Comparison of ENCODE assay signal across 8 cellular contexts in genomic region chr20:25076731-25077609, GRCh38. TPM values are rescaled to one million over a fixed set of nuclear protein-coding genes. Genes with fewer than 3 reads are reported as not detected.
A peak's percentile ranks its signal among the peaks of the same experiment; 100 is the strongest.
DNase-seq lines count a peak whose midpoint lies in the region; ATAC-seq and TF ChIP-seq lines count a peak whose summit lies in the region.

No MANE protein-coding gene starts in this region.

- no peaks in the 10 kb centered on the region for H4K20me1 ChIP-seq in DOHH2 (ENCODE audit: control insufficient read depth, insufficient read depth, low read depth, low read length)

- TF ChIP-seq CTCF in DOHH2 (IDR thresholded peaks at IDR 0.05; ENCODE audit: low read depth, low read length, poor library complexity, severe bottlenecking), result peak; percentile 29
- TF ChIP-seq CTCF in fibroblast of the aortic adventitia (IDR thresholded peaks at IDR 0.05; ENCODE audit: insufficient read depth, low read length), result peak; percentile 33

- ATAC-seq in GM21723 (IDR thresholded peaks at IDR 0.05; ENCODE audit: unreplicated experiment) (no peak), GM21390 (IDR thresholded peaks at IDR 0.05; ENCODE audit: unreplicated experiment) (no peak)

- H3K36me3 ChIP-seq in DOHH2 (ENCODE audit: control insufficient read depth, low read length), result no peaks in the 10 kb centered on the region

- no peak overlapping the region for H3K27ac ChIP-seq in DOHH2 (ENCODE audit: low read depth, low read length)

- H3K4me2 ChIP-seq in DOHH2 (ENCODE audit: low read length), result no peak overlapping the region

- H3K9me2 ChIP-seq in DOHH2 (replicated peaks; ENCODE audit: control insufficient read depth, low read length), result no peaks in the 10 kb centered on the region

- H3F3A ChIP-seq in DOHH2 (ENCODE audit: control insufficient read depth, insufficient read depth), result no peaks in the 10 kb centered on the region

- H3K27me3 ChIP-seq in DOHH2 (ENCODE audit: control insufficient read depth, low read length), result peaks cover 45% of the 10 kb centered on the region

- H3K4me3 ChIP-seq in DOHH2 (ENCODE audit: low read length) (no peak overlapping the region), fibroblast of the aortic adventitia (ENCODE audit: low read depth, low read length) (no peak overlapping the region), skeletal muscle cell (ENCODE audit: low read depth, low read length) (peak overlapping the region; percentile 27)

- H3K9me3 ChIP-seq in DOHH2 (ENCODE audit: control insufficient read depth, insufficient read depth, low read length), result no peaks in the 10 kb centered on the region

- no peaks in the 10 kb centered on the region for H3K79me2 ChIP-seq in DOHH2 (ENCODE audit: control insufficient read depth, low read length)

- H3K4me1 ChIP-seq in DOHH2 (ENCODE audit: control insufficient read depth, low read length), result no peaks in the 10 kb centered on the region

- peak; percentile 30 for DNase-seq in LHCN-M2 (ENCODE audit: low read depth)
- DNase-seq in SHP77 (lab: John Stamatoyannopoulos, UW), result peak; percentile 88 to 94
- no peak for DNase-seq in fibroblast of the aortic adventitia (ENCODE audit: low read depth)
- no peak for DNase-seq in skeletal muscle cell (ENCODE audit: low read depth)
- DNase-seq in stimulated activated naive CD4-positive, alpha-beta T cell treated with Interleukin-2 at 50 U/mL for 16 hours (lab: John Stamatoyannopoulos, UW), result no peak

RNA-seq across cellular contexts. Expression of gene VSX1, which starts 5.0 kb away (rescaled TPM):
- total RNA-seq in LHCN-M2 (2014; rRNA removed) (0.51 TPM in 1 of 2 replicates, not detected in the other), fibroblast of the aortic adventitia (ENCODE audit: low replicate concordance) (not detected in 2 replicates)
- not detected for polyA plus RNA-seq in LHCN-M2 (2012)

RNA-seq across cellular contexts. Expression of gene ACSS1, which starts 19.0 kb away (rescaled TPM):
- total RNA-seq in LHCN-M2 (2014; rRNA removed) (0.58 and 0.75 TPM in 2 replicates), fibroblast of the aortic adventitia (ENCODE audit: low replicate concordance) (0.99 and 2.5 TPM in 2 replicates)
- 0.52 TPM for polyA plus RNA-seq in LHCN-M2 (2012)

Comparison
In these comparisons a context has a peak if more than half of its experiments do, and no peak if none do; other contexts are left out.
1. DNase-seq: peak in LHCN-M2 (single experiment) and SHP77 (2 of 2); none in fibroblast of the aortic adventitia (single experiment), skeletal muscle cell (single experiment) and stimulated activated naive CD4-positive, alpha-beta T cell treated with Interleukin-2 at 50 U/mL for 16 hours (single experiment).